Comparison of ENCODE assay signal across 19 cellular contexts in genomic region chr20:41567615-41568014, GRCh38.
"Had no signal": no experiment of that assay in that cellular context is flagged by ENCODE, and none has a peak within 500 bp of the region (broad histone marks: within the 10 kb centered on the region; RNA-seq: fewer than 3 reads in every experiment).

No MANE protein-coding gene starts in this region.

- H3K4me2 ChIP-seq: smooth muscle cell had no signal

- ATAC-seq: gastroesophageal sphincter; natural killer cell; stimulated activated effector memory CD8-positive, alpha-beta T cell treated with anti-CD3 and anti-CD28 coated beads, Interleukin-12 subunit alpha, Interleukin-12 subunit beta, amount 100 ng/mL, for 72 hours; upper lobe of right lung had no signal

- H3K36me3 ChIP-seq: colonic mucosa, gastroesophageal sphincter, sigmoid colon, tibial artery, upper lobe of right lung, vagina had no signal

- H3K27me3 ChIP-seq: colonic mucosa, esophagus squamous epithelium, gastroesophageal sphincter, sigmoid colon, tibial artery, upper lobe of right lung, vagina had no signal

- H3K9me3 ChIP-seq: colonic mucosa, esophagus squamous epithelium, gastroesophageal sphincter, sigmoid colon, tibial artery, upper lobe of right lung, vagina had no signal

- H3K27ac ChIP-seq: colonic mucosa, esophagus squamous epithelium, gastroesophageal sphincter, sigmoid colon, tibial artery, upper lobe of right lung, vagina had no signal

- DNase-seq: colonic mucosa; dermis blood vessel endothelial cell; esophagus squamous epithelium; foreskin fibroblast; glutamatergic neuron; immature natural killer cell; kidney; mammary epithelial cell; natural killer cell; posterior cingulate gyrus; sigmoid colon; stimulated activated CD4-positive, alpha-beta T cell treated with anti-CD3 and anti-CD28 coated beads, Interleukin-2, amount 100 ng/mL, for 48 hours; stimulated activated CD8-positive, alpha-beta memory T cell treated with anti-CD3 and anti-CD28 coated beads, Interleukin-4, amount 100 ng/mL, for 48 hours; tibial artery; upper lobe of right lung had no signal

- H3K4me3 ChIP-seq: colonic mucosa, esophagus squamous epithelium, gastroesophageal sphincter, sigmoid colon, smooth muscle cell, tibial artery, upper lobe of right lung, vagina had no signal
